In the genomic region with DNA sequence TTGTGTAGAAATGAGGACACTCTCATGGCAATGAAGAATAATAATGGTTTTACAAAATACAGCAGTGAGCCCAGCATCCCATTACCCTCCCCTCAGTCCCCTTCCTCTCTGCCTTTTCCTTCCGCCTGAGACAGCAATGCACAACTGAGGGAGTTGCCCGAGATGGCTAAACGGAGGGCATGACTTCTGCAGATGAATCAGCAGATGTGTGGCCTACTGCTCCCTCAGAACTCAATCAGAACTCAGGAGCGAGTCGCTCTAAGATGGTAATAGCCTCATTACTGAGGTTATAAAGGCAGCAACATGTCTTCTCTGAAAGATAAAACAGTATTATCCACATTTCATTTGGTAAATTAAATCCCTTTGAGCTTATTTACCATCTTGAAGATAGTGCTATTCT, we compare ENCODE assay signal across 23 cellular contexts.
"Had no signal": no experiment of that assay in that cellular context is flagged by ENCODE, and none has a peak within 500 bp of the region (broad histone marks: within the 10 kb centered on the region; RNA-seq: fewer than 3 reads in every experiment).

No MANE protein-coding gene starts in this region.

- DNase-seq: activated CD4-positive, alpha-beta T cell treated with anti-CD3 and anti-CD28 coated beads, Interleukin-2, amount 10 ng/mL, durations not matched to agents 7 days and 5 days; activated CD4-positive, CD25-positive, alpha-beta regulatory T cell treated with anti-CD3 and anti-CD28 coated beads, Interleukin-2, amount 50 U/mL, for 72 hours; activated CD8-positive, alpha-beta T cell treated with anti-CD3 and anti-CD28 coated beads, Interleukin-2, amount 10 ng/mL, durations not matched to agents 7 days and 5 days; aorta; brain microvascular endothelial cell; central memory CD4-positive, alpha-beta T cell; dermis blood vessel endothelial cell; effector CD8-positive, alpha-beta T cell; foreskin melanocyte; glutamatergic neuron; left ventricle myocardium superior; midbrain; natural killer cell; stimulated activated CD4-positive, alpha-beta T cell treated with anti-CD3 and anti-CD28 coated beads, Interleukin-1b, Interleukin-23, amount 100 ng/mL, for 48 hours; T-cell; tibial artery; uterus; WERI-Rb-1 had no signal

- H3K9me3 Mint-ChIP-seq: activated CD4-positive, alpha-beta T cell treated with anti-CD3 and anti-CD28 coated beads, Interleukin-2, amount 10 ng/mL, durations not matched to agents 7 days and 5 days; activated naive CD4-positive, alpha-beta T cell treated with anti-CD3 and anti-CD28 coated beads, Interleukin-2, amount 50 U/mL, for 72 hours; natural killer cell; stimulated activated naive CD8-positive, alpha-beta T cell treated with anti-CD3 and anti-CD28 coated beads, Interleukin-15, Interleukin-2, amounts not matched to agents 100 ng/mL and 50 ng/mL, for 24 hours; T-cell had no signal

- H3K4me3 Mint-ChIP-seq: activated CD4-positive, alpha-beta T cell treated with anti-CD3 and anti-CD28 coated beads, Interleukin-2, amount 10 ng/mL, durations not matched to agents 7 days and 5 days; activated CD8-positive, alpha-beta T cell treated with anti-CD3 and anti-CD28 coated beads, Interleukin-2, amount 10 ng/mL, durations not matched to agents 7 days and 5 days; natural killer cell; stimulated activated naive CD8-positive, alpha-beta T cell treated with anti-CD3 and anti-CD28 coated beads, Interleukin-15, Interleukin-2, amounts not matched to agents 100 ng/mL and 50 ng/mL, for 24 hours; T-cell had no signal

- H3K36me3 Mint-ChIP-seq: activated naive CD4-positive, alpha-beta T cell treated with anti-CD3 and anti-CD28 coated beads, Interleukin-2, amount 50 U/mL, for 72 hours; natural killer cell; T-cell had no signal

- H3K27me3 Mint-ChIP-seq: progenitor cell of endocrine pancreas had no signal

- H3K4me1 ChIP-seq: uterus had no signal

- H3K27me3 ChIP-seq: brain microvascular endothelial cell, right atrium auricular region, tibial artery, uterus had no signal

- H3K4me1 Mint-ChIP-seq: activated CD4-positive, alpha-beta T cell treated with anti-CD3 and anti-CD28 coated beads, Interleukin-2, amount 10 ng/mL, durations not matched to agents 7 days and 5 days; natural killer cell; T-cell had no signal

- H3K27ac Mint-ChIP-seq: activated CD4-positive, alpha-beta T cell treated with anti-CD3 and anti-CD28 coated beads, Interleukin-2, amount 10 ng/mL, durations not matched to agents 7 days and 5 days; activated CD8-positive, alpha-beta T cell treated with anti-CD3 and anti-CD28 coated beads, Interleukin-2, amount 10 ng/mL, durations not matched to agents 7 days and 5 days; activated naive CD4-positive, alpha-beta T cell treated with anti-CD3 and anti-CD28 coated beads, Interleukin-2, amount 50 U/mL, for 72 hours; natural killer cell; progenitor cell of endocrine pancreas; stimulated activated naive CD8-positive, alpha-beta T cell treated with anti-CD3 and anti-CD28 coated beads, Interleukin-15, Interleukin-2, amounts not matched to agents 100 ng/mL and 50 ng/mL, for 24 hours; T-cell had no signal

- H3K36me3 ChIP-seq: brain microvascular endothelial cell, right atrium auricular region, tibial artery, uterus, WERI-Rb-1 had no signal

- H3K9me3 ChIP-seq: right atrium auricular region, tibial artery, uterus had no signal

- FAIRE-seq: islet of Langerhans had no signal

- H3K4me3 ChIP-seq: right atrium auricular region, tibial artery, uterus had no signal

- ATAC-seq: activated CD8-positive, alpha-beta T cell treated with anti-CD3 and anti-CD28 coated beads, Interleukin-2, amount 10 ng/mL, durations not matched to agents 7 days and 5 days; activated naive CD4-positive, alpha-beta T cell treated with anti-CD3 and anti-CD28 coated beads, Interleukin-2, amount 50 U/mL, for 72 hours; left ventricle myocardium superior; natural killer cell; T-cell had no signal

- H3K27ac ChIP-seq: right atrium auricular region, tibial artery, uterus, WERI-Rb-1 had no signal
